21 cellular contexts compared by ENCODE assay signal in the genomic region with DNA sequence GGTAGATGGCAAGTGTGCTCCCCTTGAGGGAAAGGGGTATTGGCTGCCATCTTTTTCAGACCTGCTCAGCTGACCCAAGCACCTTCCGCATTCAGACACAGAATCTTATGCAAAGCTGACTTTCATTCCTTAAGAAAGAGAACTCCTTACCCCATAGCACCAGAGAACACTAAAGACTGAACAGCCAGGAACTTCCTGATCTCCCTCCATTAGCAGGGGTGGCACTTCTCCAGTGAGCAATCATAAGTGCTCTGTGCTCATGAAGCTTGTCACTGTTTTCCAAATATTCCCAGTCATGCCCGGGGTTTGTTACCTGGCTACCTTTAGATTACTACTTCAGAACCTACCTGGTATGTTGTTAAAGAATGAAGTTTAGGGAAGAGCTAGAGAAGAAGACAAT. TPM values are rescaled to one million over a fixed set of nuclear protein-coding genes. Genes with fewer than 3 reads are reported as not detected.
"Had no signal": no experiment of that assay in that cellular context is flagged by ENCODE, and none has a peak within 500 bp of the region (broad histone marks: within the 10 kb centered on the region; RNA-seq: fewer than 3 reads in every experiment).

No MANE protein-coding gene starts in this region.

- H3K36me3 ChIP-seq: MG63, SJSA1 had no signal

- H3K4me3 ChIP-seq: MG63, SJSA1, SK-N-MC had no signal

- H3K27ac ChIP-seq: SJSA1, SK-N-MC had no signal

- H3K27me3 ChIP-seq: MG63 had no signal

- DNase-seq: Karpas-422, KG1, MG63, NCI-H1092, NCI-H1105 treated with DMSO at 0.1 percent for 48 hours, NCI-H1417 treated with DMSO at 0.1 percent for 48 hours, NCI-H146, NCI-H1694 treated with DMSO at 0.1 percent for 48 hours, NCI-H1930, NCI-H2081, NCI-H2107, NCI-H2227 treated with DMSO at 0.1 percent for 48 hours, NCI-H524, NCI-H526 treated with DMSO at 0.1 percent for 48 hours, NCI-H774, Right ventricle myocardium superior, RPMI8226, SIG-M5 had no signal

- H3K9me3 ChIP-seq: MG63, SJSA1 had no signal

RNA-seq across cellular contexts. Expression of a gene that starts 11.9 kb away (rescaled TPM):
- total RNA-seq: NCI-H460, Right ventricle myocardium superior had no signal

RNA-seq across cellular contexts. Expression of a gene that starts 35.7 kb away (rescaled TPM):
- total RNA-seq: NCI-H460, SJSA1 had no signal
